In genomic region chr1:61051455-61052392, GRCh38 we compare ENCODE assay signal across 8 cellular contexts. TPM values are rescaled to one million over a fixed set of nuclear protein-coding genes. Genes with fewer than 3 reads are reported as not detected.
DNase-seq lines count a peak whose midpoint lies in the region; ATAC-seq and TF ChIP-seq lines count a peak whose summit lies in the region.

No MANE protein-coding gene starts in this region.

- no peaks in the 10 kb centered on the region for H3K36me3 Mint-ChIP-seq in CD8-positive, alpha-beta T cell

- peaks cover 40% of the 10 kb centered on the region for H3K27me3 Mint-ChIP-seq in CD8-positive, alpha-beta T cell (ENCODE audit: low read depth)

- ATAC-seq in CD8-positive, alpha-beta T cell: no peak
- ATAC-seq in HG03439 (IDR thresholded peaks at IDR 0.05; ENCODE audit: unreplicated experiment) (no peak), GM21576 (IDR thresholded peaks at IDR 0.05; ENCODE audit: unreplicated experiment) (no peak)

- CTCF ChIA-PET in CD8-positive, alpha-beta T cell (lab: Charles Lee): interaction anchor here (0.8 to 4.3 kb wide), 10 partner anchors 9 to 800 kb away, joined by 3 to 43 read pairs (median 12); partner anchors contain the start of gene NFIA

- peaks cover 22% of the 10 kb centered on the region for H3K4me1 ChIP-seq in CD8-positive, alpha-beta T cell (ENCODE audit: insufficient read depth, low read length)
- no peaks in the 10 kb centered on the region for H3K4me1 ChIP-seq in osteoblast (ENCODE audit: insufficient read depth, low read length)

- H4K20me1 ChIP-seq in osteoblast (ENCODE audit: insufficient read depth, low read length): no peaks in the 10 kb centered on the region

- DNase-seq in CD8-positive, alpha-beta T cell: no peak
- DNase-seq in SW480 (ENCODE audit: low spot score): peak; percentile 70
- peak; percentile 6 for DNase-seq in fibroblast of pulmonary artery (ENCODE audit: low read depth)
- DNase-seq in osteoblast (ENCODE audit: insufficient read length, low spot score, missing footprints): peak; percentile 82
- no peak for DNase-seq in EL
- no peak for DNase-seq in cerebellar nuclear complex (lab: John Stamatoyannopoulos, UW)

- no peaks in the 10 kb centered on the region for H3K27me3 ChIP-seq in CD8-positive, alpha-beta T cell (ENCODE audit: insufficient read depth, low read length)
- H3K27me3 ChIP-seq in osteoblast (ENCODE audit: insufficient read depth, low read length): peaks cover 30% of the 10 kb centered on the region

- H3K4me3 Mint-ChIP-seq in CD8-positive, alpha-beta T cell: peak overlapping the region; percentile 81

- intact Hi-C loops in CD8-positive, alpha-beta T cell (cut with DNase I, micrococcal nuclease): loop anchor here (2.0 to 10.0 kb wide), 5 partner anchors 67 to 1237 kb away; partner anchors contain the start of genes HOOK1 (in 1 of the 2) and TM2D1 (in 1 of the 2)

- no peak overlapping the region for H2AFZ ChIP-seq in osteoblast (ENCODE audit: low read length)

- peaks cover 32% of the 10 kb centered on the region for H3K4me1 Mint-ChIP-seq in CD8-positive, alpha-beta T cell (ENCODE audit: low read depth)

- no peaks in the 10 kb centered on the region for H3K9me3 Mint-ChIP-seq in CD8-positive, alpha-beta T cell

- H3K36me3 ChIP-seq in CD8-positive, alpha-beta T cell (ENCODE audit: insufficient read depth, low read length): no peaks in the 10 kb centered on the region
- H3K36me3 ChIP-seq in osteoblast (ENCODE audit: insufficient read depth, low read length): no peaks in the 10 kb centered on the region

- POLR2A ChIA-PET in CD8-positive, alpha-beta T cell (lab: Charles Lee): interaction anchor here (7.8 kb wide), 1 partner anchor 25 kb away, joined by 66 read pairs; no protein-coding TSS in a partner anchor

- no peak overlapping the region for H3K27ac ChIP-seq in CD8-positive, alpha-beta T cell (ENCODE audit: low read depth, low read length)
- H3K27ac ChIP-seq in osteoblast (ENCODE audit: low read depth, low read length): no peak overlapping the region

- no peak for TF ChIP-seq CTCF in CD8-positive, alpha-beta T cell (IDR thresholded peaks at IDR 0.05)
- no peak for TF ChIP-seq CTCF in fibroblast of pulmonary artery (IDR thresholded peaks at IDR 0.05; ENCODE audit: low read length, missing control alignments)
- TF ChIP-seq CTCF in osteoblast (IDR thresholded peaks at IDR 0.05; ENCODE audit: extremely low read depth, low read depth, low read length): no peak

- no peaks in the 10 kb centered on the region for H3K79me2 ChIP-seq in osteoblast (ENCODE audit: insufficient read depth, low read length)

- H3K4me2 ChIP-seq in osteoblast (ENCODE audit: insufficient read depth, low read length): peak overlapping the region; percentile 77

- no peaks in the 10 kb centered on the region for H3K9me3 ChIP-seq in CD8-positive, alpha-beta T cell (ENCODE audit: low read length)
- H3K9me3 ChIP-seq in osteoblast (ENCODE audit: low read depth, low read length): no peaks in the 10 kb centered on the region

- H3K4me3 ChIP-seq in CD8-positive, alpha-beta T cell (ENCODE audit: low read depth, low read length): peak overlapping the region; percentile 73
- H3K4me3 ChIP-seq in fibroblast of pulmonary artery (replicated peaks; ENCODE audit: low read depth, low read length) (peak overlapping the region; percentile 68), osteoblast (ENCODE audit: insufficient read depth, low read length) (peak overlapping the region; percentile 87)

- H3K27ac Mint-ChIP-seq in CD8-positive, alpha-beta T cell: no peak overlapping the region

RNA-seq across cellular contexts. Expression of gene NFIA, which starts 30.6 kb away (rescaled TPM):
- 1 to 10 TPM; 5.3 to 6.7 TPM for total RNA-seq in CD8-positive, alpha-beta T cell
- 7.2 and 8.0 TPM in 2 replicates for total RNA-seq in osteoblast

Comparison
In these comparisons a context has a peak if more than half of its experiments do, and no peak if none do; other contexts are left out.
1. DNase-seq: peak in SW480 (single experiment), fibroblast of pulmonary artery (single experiment) and osteoblast (single experiment); none in CD8-positive, alpha-beta T cell (0 of 7), EL (single experiment) and cerebellar nuclear complex (0 of 2).
2. Peak in every context shown above with its lines, with median percentiles within 50 percentile points of each other: H3K4me3 ChIP-seq.